36 cellular contexts compared by ENCODE assay signal in the genomic region with DNA sequence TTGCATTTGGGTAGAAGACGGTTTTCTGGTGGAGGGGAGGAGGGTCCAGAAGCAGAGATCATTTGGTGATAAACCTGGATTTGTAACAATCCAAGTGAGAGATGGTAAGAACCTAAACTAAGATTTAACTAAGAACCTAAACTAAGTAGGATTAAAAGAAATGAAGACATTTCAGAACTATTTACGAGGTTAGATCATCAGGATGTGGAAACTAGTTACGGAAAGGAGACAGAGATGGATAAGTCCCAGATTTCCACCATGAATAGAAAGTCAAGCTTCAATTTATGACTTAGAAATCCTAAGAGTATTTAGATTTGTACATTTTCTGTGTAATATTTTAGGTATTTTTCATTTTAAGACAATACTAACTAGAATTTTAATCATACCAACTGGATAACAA.
"Had no signal": no experiment of that assay in that cellular context is flagged by ENCODE, and none has a peak within 500 bp of the region (broad histone marks: within the 10 kb centered on the region; RNA-seq: fewer than 3 reads in every experiment).

No MANE protein-coding gene starts in this region.

- H3K27me3 ChIP-seq: MG63 had no signal

- H3K4me3 ChIP-seq: MG63 had no signal

- H3K9me3 ChIP-seq: MG63 had no signal

- H3K36me3 ChIP-seq: MG63 had no signal

- DNase-seq: MG63, MM.1S, MV-4-11, NCI-H1048, NCI-H1092, NCI-H1092 treated with DMSO at 0.1 percent for 48 hours, NCI-H1105, NCI-H1105 treated with DMSO at 0.1 percent for 48 hours, NCI-H1417, NCI-H1417 treated with DMSO at 0.1 percent for 48 hours, NCI-H1436, NCI-H1436 treated with DMSO at 0.1 percent for 48 hours, NCI-H146, NCI-H1694, NCI-H1694 treated with DMSO at 0.1 percent for 48 hours, NCI-H187, NCI-H187 treated with DMSO at 0.1 percent for 48 hours, NCI-H1930, NCI-H2029, NCI-H2029 treated with DMSO at 0.1 percent for 48 hours, NCI-H2081, NCI-H2081 treated with DMSO at 0.1 percent for 48 hours, NCI-H2107, NCI-H2171, NCI-H2171 treated with DMSO at 0.1 percent for 48 hours, NCI-H2227 treated with DMSO at 0.1 percent for 48 hours, NCI-H226, NCI-H345, NCI-H446, NCI-H446 treated with DMSO at 0.1 percent for 48 hours, NCI-H510A, NCI-H510A treated with DMSO at 0.1 percent for 48 hours, NCI-H524, NCI-H524 treated with DMSO at 0.1 percent for 48 hours, NCI-H526, NCI-H526 treated with DMSO at 0.1 percent for 48 hours had no signal
